11 cellular contexts compared by ENCODE assay signal in the genomic region with DNA sequence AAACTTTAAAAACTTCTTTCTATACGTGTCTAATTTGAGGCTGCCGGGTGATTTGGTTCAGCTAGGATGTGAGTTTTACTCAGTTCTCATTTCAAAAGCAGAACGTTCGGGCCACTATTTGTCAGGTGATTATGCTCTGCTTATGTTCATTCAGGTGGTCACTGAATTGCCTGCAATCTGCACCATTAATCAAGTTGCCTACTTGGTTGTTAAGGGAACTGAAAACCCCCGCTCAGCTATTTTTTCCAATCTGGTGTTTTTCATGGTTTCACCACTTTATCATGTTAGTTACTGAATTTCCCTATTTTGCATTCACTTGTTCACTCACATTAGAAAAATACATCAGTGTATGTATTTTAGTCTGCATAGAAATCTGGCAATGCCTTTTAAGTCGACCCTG.
DNase-seq lines count a peak whose midpoint lies in the region; ATAC-seq, FAIRE-seq and TF ChIP-seq lines count a peak whose summit lies in the region.
"Had no signal": no experiment of that assay in that cellular context is flagged by ENCODE, and none has a peak within 500 bp of the region (broad histone marks: within the 10 kb centered on the region; RNA-seq: fewer than 3 reads in every experiment).

No MANE protein-coding gene starts in this region.

- no peak for TF ChIP-seq POLR2A in gastroesophageal sphincter (IDR thresholded peaks at IDR 0.05)

- peak; percentile 98 for ATAC-seq in GM21390 (IDR thresholded peaks at IDR 0.05; ENCODE audit: unreplicated experiment)
- peak; percentile 98 for ATAC-seq in HG03066 (IDR thresholded peaks at IDR 0.05; ENCODE audit: low read depth, unreplicated experiment)
- ATAC-seq in gastroesophageal sphincter: no peak
- no peak for ATAC-seq in left ventricle myocardium superior

- H3K27me3 ChIP-seq in gastroesophageal sphincter: no peaks in the 10 kb centered on the region

- WGBS in gastroesophageal sphincter (ENCODE audit: low coverage in 1 of 2), 2 donors: 85 to 90% methylated on average over 6 of the region's 6 CpGs

- no peaks in the 10 kb centered on the region for H3K9me3 ChIP-seq in gastroesophageal sphincter

- peak; percentile 76 for FAIRE-seq in GM18507 (lab: Jason Lieb, UNC)

- no peak for TF ChIP-seq EP300 in gastroesophageal sphincter (IDR thresholded peaks at IDR 0.05)

- H3K4me3 ChIP-seq in gastroesophageal sphincter: no peak overlapping the region

- H3K27ac ChIP-seq in gastroesophageal sphincter: no peak overlapping the region
- H3K27ac ChIP-seq: VCaP had no signal

- DNase-seq in GM18507 (ENCODE audit: extremely low spot score, insufficient read length, low read depth) (no peak), RPMI8226 (peak; percentile 75), posterior vena cava (ENCODE audit: low spot score) (no peak), left ventricle myocardium superior (no peak)
- no peak for DNase-seq in activated CD8-positive, alpha-beta memory T cell treated with anti-CD3 and anti-CD28 coated beads for 24 hours
- DNase-seq: activated naive CD4-positive, alpha-beta T cell treated with Interleukin-2 at 50 U/mL for 16 hours; C1 segment of cervical spinal cord had no signal

- intact Hi-C loops in posterior vena cava (cut with DNase I) (no loop called here), left ventricle myocardium superior (cut with micrococcal nuclease) (no loop called here)

- no peaks in the 10 kb centered on the region for H3K36me3 ChIP-seq in gastroesophageal sphincter

- H3K4me1 ChIP-seq in gastroesophageal sphincter: peaks cover 0 to 11% (median 0%) of the 10 kb centered on the region in 3 donors

- no peak for TF ChIP-seq CTCF in gastroesophageal sphincter (IDR thresholded peaks at IDR 0.05)

Comparison
In these comparisons a context has a peak if more than half of its experiments do, and no peak if none do; other contexts are left out.
1. ATAC-seq: peak in GM21390 (single experiment) and HG03066 (single experiment); none in gastroesophageal sphincter (single experiment) and left ventricle myocardium superior (single experiment).